Comparison of ENCODE assay signal across 19 cellular contexts in genomic region chr6:107714104-107714503, GRCh38.
DNase-seq lines count a peak whose midpoint lies in the region; ATAC-seq and TF ChIP-seq lines count a peak whose summit lies in the region.
"Had no signal": no experiment of that assay in that cellular context is flagged by ENCODE, and none has a peak within 500 bp of the region (broad histone marks: within the 10 kb centered on the region; RNA-seq: fewer than 3 reads in every experiment).

No MANE protein-coding gene starts in this region.

- H3K36me3 Mint-ChIP-seq in activated CD4-positive, alpha-beta T cell treated with anti-CD3 and anti-CD28 coated beads, Interleukin-2, amount 10 ng/mL, durations not matched to agents 7 days and 5 days (ENCODE audit: low read depth): peaks cover 53% of the 10 kb centered on the region
- H3K36me3 Mint-ChIP-seq in activated naive CD8-positive, alpha-beta T cell treated with anti-CD3 and anti-CD28 coated beads, Interleukin-2, amount 10 ng/mL, durations not matched to agents 7 days and 5 days: peaks cover 18% of the 10 kb centered on the region
- peaks cover 4% of the 10 kb centered on the region for H3K36me3 Mint-ChIP-seq in nephron (ENCODE audit: low read depth)

- H3K27ac Mint-ChIP-seq in activated CD4-positive, alpha-beta T cell treated with anti-CD3 and anti-CD28 coated beads, Interleukin-2, amount 10 ng/mL, durations not matched to agents 7 days and 5 days: peak overlapping the region; percentile 85
- H3K27ac Mint-ChIP-seq in activated naive CD8-positive, alpha-beta T cell treated with anti-CD3 and anti-CD28 coated beads, Interleukin-2, amount 10 ng/mL, durations not matched to agents 7 days and 5 days: peak overlapping the region; percentile 70
- peak overlapping the region in 2 of 3 experiments; percentile 47 to 86 for H3K27ac Mint-ChIP-seq in nephron

- POLR2A ChIA-PET in activated CD4-positive, alpha-beta T cell treated with anti-CD3 and anti-CD28 coated beads, Interleukin-2, amount 10 ng/mL, durations not matched to agents 7 days and 5 days (lab: Charles Lee): no interaction called here
- POLR2A ChIA-PET in activated naive CD8-positive, alpha-beta T cell treated with anti-CD3 and anti-CD28 coated beads, Interleukin-2, amount 10 ng/mL, durations not matched to agents 7 days and 5 days (lab: Charles Lee): interaction anchor here (0.8 to 2.9 kb wide), 4 partner anchors 18 to 255 kb away, joined by 3 to 9 read pairs (median 6); partner anchors contain the start of gene PDSS2

- no peak overlapping the region for H3K4me3 Mint-ChIP-seq in activated CD4-positive, alpha-beta T cell treated with anti-CD3 and anti-CD28 coated beads, Interleukin-2, amount 10 ng/mL, durations not matched to agents 7 days and 5 days
- peak overlapping the region; percentile 7 for H3K4me3 Mint-ChIP-seq in activated naive CD8-positive, alpha-beta T cell treated with anti-CD3 and anti-CD28 coated beads, Interleukin-2, amount 10 ng/mL, durations not matched to agents 7 days and 5 days
- H3K4me3 Mint-ChIP-seq in nephron: peak overlapping the region in 2 of 3 experiments; percentile 2 to 26

- no peak for DNase-seq in activated CD4-positive, alpha-beta T cell treated with anti-CD3 and anti-CD28 coated beads, Interleukin-2, amount 10 ng/mL, durations not matched to agents 7 days and 5 days
- DNase-seq in activated CD4-positive, alpha-beta T cell treated with anti-CD3 and anti-CD28 coated beads for 1 hour: no peak
- DNase-seq in NCI-H524 treated with DMSO at 0.1 percent for 48 hours (lab: John Stamatoyannopoulos, UW): peak; percentile 51
- DNase-seq in activated naive CD8-positive, alpha-beta T cell treated with anti-CD3 and anti-CD28 coated beads, Interleukin-2, amount 10 ng/mL, durations not matched to agents 7 days and 5 days: no peak
- DNase-seq in NCI-H2196 (lab: John Stamatoyannopoulos, UW; ENCODE audit: unreplicated experiment): no peak
- no peak for DNase-seq in GM13977 (ENCODE audit: low spot score)
- DNase-seq in NCI-H187 (lab: John Stamatoyannopoulos, UW): no peak
- DNase-seq: dermis blood vessel endothelial cell, DMS53, foreskin fibroblast, islet precursor cell, Karpas-422, naive B cell, NCI-H1092, NCI-H2081, NCI-H510A, sigmoid colon, SW 1271 had no signal

- in situ Hi-C loops in GM13977 (cut with MboI; ENCODE audit: low pct_unique_long_range_greater_than_20kb, low sequenced_read_pairs, unreplicated experiment): no loop called here

- CTCF ChIA-PET in activated CD4-positive, alpha-beta T cell treated with anti-CD3 and anti-CD28 coated beads, Interleukin-2, amount 10 ng/mL, durations not matched to agents 7 days and 5 days (lab: Charles Lee): interaction anchor here (0.8 to 3.3 kb wide), 3 partner anchors 10 to 134 kb away, joined by 3 to 16 read pairs (median 5); no protein-coding TSS in a partner anchor

- H3K4me1 Mint-ChIP-seq in activated CD4-positive, alpha-beta T cell treated with anti-CD3 and anti-CD28 coated beads, Interleukin-2, amount 10 ng/mL, durations not matched to agents 7 days and 5 days: peaks cover 72% of the 10 kb centered on the region
- peaks cover 56% of the 10 kb centered on the region for H3K4me1 Mint-ChIP-seq in activated naive CD8-positive, alpha-beta T cell treated with anti-CD3 and anti-CD28 coated beads, Interleukin-2, amount 10 ng/mL, durations not matched to agents 7 days and 5 days
- H3K4me1 Mint-ChIP-seq in nephron: peaks cover 30% of the 10 kb centered on the region

- no peak for TF ChIP-seq CTCF in nephron (IDR thresholded peaks at IDR 0.05; ENCODE audit: unreplicated experiment in 3 of 3)
- no peak for TF ChIP-seq CTCF in GM13977 (IDR thresholded peaks at IDR 0.05; ENCODE audit: extremely low read depth, insufficient read depth, missing control alignments)

- no peak for ATAC-seq in activated naive CD8-positive, alpha-beta T cell treated with anti-CD3 and anti-CD28 coated beads, Interleukin-2, amount 10 ng/mL, durations not matched to agents 7 days and 5 days (ENCODE audit: low read depth)

- peaks cover 8% of the 10 kb centered on the region for H3K9me3 Mint-ChIP-seq in activated CD4-positive, alpha-beta T cell treated with anti-CD3 and anti-CD28 coated beads, Interleukin-2, amount 10 ng/mL, durations not matched to agents 7 days and 5 days
- no peaks in the 10 kb centered on the region for H3K9me3 Mint-ChIP-seq in activated naive CD8-positive, alpha-beta T cell treated with anti-CD3 and anti-CD28 coated beads, Interleukin-2, amount 10 ng/mL, durations not matched to agents 7 days and 5 days
- H3K9me3 Mint-ChIP-seq in nephron: no peaks in the 10 kb centered on the region

- H3K27me3 Mint-ChIP-seq in activated CD4-positive, alpha-beta T cell treated with anti-CD3 and anti-CD28 coated beads, Interleukin-2, amount 10 ng/mL, durations not matched to agents 7 days and 5 days: no peaks in the 10 kb centered on the region
- no peaks in the 10 kb centered on the region for H3K27me3 Mint-ChIP-seq in activated naive CD8-positive, alpha-beta T cell treated with anti-CD3 and anti-CD28 coated beads, Interleukin-2, amount 10 ng/mL, durations not matched to agents 7 days and 5 days
- H3K27me3 Mint-ChIP-seq in nephron (ENCODE audit: low read depth): peaks cover 22% of the 10 kb centered on the region
- H3K27me3 Mint-ChIP-seq: naive B cell had no signal
